23 cellular contexts compared by ENCODE assay signal in genomic region chr1:4792565-4792964, GRCh38.
"Had no signal": no experiment of that assay in that cellular context is flagged by ENCODE, and none has a peak within 500 bp of the region (broad histone marks: within the 10 kb centered on the region; RNA-seq: fewer than 3 reads in every experiment).

No MANE protein-coding gene starts in this region.

- H3K27ac ChIP-seq: adrenal gland, left ventricle myocardium inferior, neutrophil, ovary, prostate gland, transverse colon, vagina, VCaP had no signal

- H3K4me3 Mint-ChIP-seq: activated CD4-positive, alpha-beta memory T cell treated with anti-CD3 and anti-CD28 coated beads, Interleukin-2, amount 10 ng/mL, durations not matched to agents 7 days and 5 days; activated CD4-positive, alpha-beta T cell treated with anti-CD3 and anti-CD28 coated beads, Interleukin-2, amount 10 ng/mL, durations not matched to agents 24 days and 14 days; activated naive CD8-positive, alpha-beta T cell; activated T-cell treated with anti-CD3 and anti-CD28 coated beads, Interleukin-2, amount 50 U/mL, for 24 hours; naive thymus-derived CD8-positive, alpha-beta T cell; stimulated activated naive B cell treated with anti-CD40 and anti-IgM and Interleukin-4, amounts not matched to agents 10 μg/mL and 1 μg/mL and 100 μg/mL, for 72 hours had no signal

- H3K27me3 Mint-ChIP-seq: activated CD4-positive, alpha-beta memory T cell treated with anti-CD3 and anti-CD28 coated beads, Interleukin-2, amount 10 ng/mL, durations not matched to agents 7 days and 5 days; activated CD4-positive, alpha-beta T cell treated with anti-CD3 and anti-CD28 coated beads, Interleukin-2, amount 10 ng/mL, durations not matched to agents 24 days and 14 days had no signal

- DNase-seq: activated CD4-positive, alpha-beta memory T cell treated with anti-CD3 and anti-CD28 coated beads, Interleukin-2, amount 10 ng/mL, durations not matched to agents 7 days and 5 days; activated CD4-positive, alpha-beta T cell treated with anti-CD3 and anti-CD28 coated beads, Interleukin-2, amount 10 ng/mL, durations not matched to agents 24 days and 14 days; activated naive CD4-positive, alpha-beta T cell; activated T-cell treated with anti-CD3 and anti-CD28 coated beads, Interleukin-2, amount 50 U/mL, for 24 hours; central memory CD4-positive, alpha-beta T cell; dermis blood vessel endothelial cell; effector memory CD4-positive, alpha-beta T cell; left ventricle myocardium inferior; naive thymus-derived CD8-positive, alpha-beta T cell; ovary; stimulated activated CD4-positive, alpha-beta T cell treated with anti-CD3 and anti-CD28 coated beads, Interleukin-2, amount 100 ng/mL, for 48 hours; stimulated activated CD8-positive, alpha-beta memory T cell treated with anti-CD3 and anti-CD28 coated beads, Interleukin-4, amount 100 ng/mL, for 48 hours; stimulated activated naive B cell treated with anti-CD40 and anti-IgM and Interleukin-4, amounts not matched to agents 10 μg/mL and 1 μg/mL and 100 μg/mL, for 72 hours; transverse colon had no signal

- H3K27me3 ChIP-seq: adrenal gland, ovary, transverse colon, vagina had no signal

- H3K4me1 Mint-ChIP-seq: activated CD4-positive, alpha-beta memory T cell treated with anti-CD3 and anti-CD28 coated beads, Interleukin-2, amount 10 ng/mL, durations not matched to agents 7 days and 5 days; activated CD4-positive, alpha-beta T cell treated with anti-CD3 and anti-CD28 coated beads, Interleukin-2, amount 10 ng/mL, durations not matched to agents 24 days and 14 days had no signal

- H3K36me3 ChIP-seq: adrenal gland, left ventricle myocardium inferior, neutrophil, ovary, prostate gland, transverse colon, vagina had no signal

- H3K27ac Mint-ChIP-seq: activated CD4-positive, alpha-beta memory T cell treated with anti-CD3 and anti-CD28 coated beads, Interleukin-2, amount 10 ng/mL, durations not matched to agents 7 days and 5 days; activated CD4-positive, alpha-beta T cell treated with anti-CD3 and anti-CD28 coated beads, Interleukin-2, amount 10 ng/mL, durations not matched to agents 24 days and 14 days; activated naive CD8-positive, alpha-beta T cell; activated T-cell treated with anti-CD3 and anti-CD28 coated beads, Interleukin-2, amount 50 U/mL, for 24 hours; activated T-helper 2 cell treated with anti-CD3 and anti-CD28 coated beads, Interferon-gamma antibody, Interleukin-2, Interleukin-4, amounts not matched to agents 10 μg/mL and 5 μg/mL and 100 μg/mL, durations not matched to agents 14 hours and 24 hours and 36 hours; naive thymus-derived CD8-positive, alpha-beta T cell; stimulated activated naive B cell treated with anti-CD40 and anti-IgM and Interleukin-4, amounts not matched to agents 10 μg/mL and 1 μg/mL and 100 μg/mL, for 72 hours had no signal

- H3K4me3 ChIP-seq: adrenal gland, left ventricle myocardium inferior, ovary, prostate gland, transverse colon, vagina had no signal

- ATAC-seq: activated CD4-positive, CD25-positive, alpha-beta regulatory T cell treated with anti-CD3 and anti-CD28 coated beads, Interleukin-2, amount 50 U/mL, for 24 hours; esophagus mucosa; naive thymus-derived CD8-positive, alpha-beta T cell; stimulated activated naive B cell treated with anti-CD40 and anti-IgM and Interleukin-4, amounts not matched to agents 10 μg/mL and 1 μg/mL and 100 μg/mL, for 72 hours had no signal

- H3K9me3 Mint-ChIP-seq: activated CD4-positive, alpha-beta memory T cell treated with anti-CD3 and anti-CD28 coated beads, Interleukin-2, amount 10 ng/mL, durations not matched to agents 7 days and 5 days; activated CD4-positive, alpha-beta T cell treated with anti-CD3 and anti-CD28 coated beads, Interleukin-2, amount 10 ng/mL, durations not matched to agents 24 days and 14 days; activated T-cell treated with anti-CD3 and anti-CD28 coated beads, Interleukin-2, amount 50 U/mL, for 24 hours; activated T-helper 2 cell treated with anti-CD3 and anti-CD28 coated beads, Interferon-gamma antibody, Interleukin-2, Interleukin-4, amounts not matched to agents 10 μg/mL and 5 μg/mL and 100 μg/mL, durations not matched to agents 14 hours and 24 hours and 36 hours; stimulated activated naive B cell treated with anti-CD40 and anti-IgM and Interleukin-4, amounts not matched to agents 10 μg/mL and 1 μg/mL and 100 μg/mL, for 72 hours had no signal

- H3K4me1 ChIP-seq: adrenal gland, left ventricle myocardium inferior, prostate gland, transverse colon, vagina had no signal

- H3K9me3 ChIP-seq: adrenal gland, left ventricle myocardium inferior, neutrophil, ovary, prostate gland, transverse colon, vagina had no signal

- H3K36me3 Mint-ChIP-seq: activated naive CD8-positive, alpha-beta T cell; stimulated activated naive B cell treated with anti-CD40 and anti-IgM and Interleukin-4, amounts not matched to agents 10 μg/mL and 1 μg/mL and 100 μg/mL, for 72 hours had no signal
